9 cellular contexts compared by ENCODE assay signal in the genomic region with DNA sequence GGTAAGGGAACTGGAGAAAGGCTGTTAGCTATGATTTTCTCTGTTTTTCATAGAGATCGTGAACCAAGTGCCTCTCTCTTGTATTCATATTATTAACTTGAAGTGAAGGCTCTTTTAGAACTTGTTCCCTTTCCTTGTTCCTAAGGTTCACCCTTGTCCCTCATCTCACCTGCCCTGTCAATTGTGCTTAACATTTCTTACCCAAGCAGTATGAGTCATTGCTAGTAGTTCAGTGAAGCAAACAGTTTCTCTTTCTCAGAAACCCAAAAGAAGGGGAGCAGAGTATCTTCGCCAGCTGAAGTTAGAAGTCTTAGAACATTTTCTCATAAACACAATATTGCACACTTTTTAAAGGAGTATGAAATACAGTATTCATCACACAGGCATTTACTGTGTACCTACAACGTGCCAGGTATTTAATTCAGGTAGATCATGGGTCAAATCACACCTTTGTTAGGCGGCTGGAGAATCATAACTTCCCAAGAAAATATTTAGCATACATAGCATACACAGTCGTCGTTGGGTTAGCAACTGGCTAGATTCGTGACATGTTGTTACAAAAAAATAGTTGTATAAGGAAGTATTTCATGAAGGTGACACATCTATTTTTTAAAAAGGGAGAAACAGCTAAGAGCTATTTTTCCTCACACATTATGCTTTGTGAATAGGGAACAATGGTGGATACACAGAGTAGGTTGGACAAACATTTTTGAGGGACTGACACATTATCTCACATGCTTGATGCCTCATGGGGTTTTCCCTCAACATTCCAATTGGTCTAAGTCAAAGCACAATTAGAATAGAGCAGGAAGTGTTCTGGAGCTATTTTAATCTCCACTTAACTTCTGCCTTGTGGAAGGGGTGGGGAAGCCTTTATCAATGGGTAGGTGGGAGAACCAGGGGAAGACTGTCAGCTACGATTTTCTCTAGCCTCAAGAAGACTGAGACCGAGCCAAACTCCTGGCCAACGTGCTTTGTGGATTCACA. TPM values are rescaled to one million over a fixed set of nuclear protein-coding genes. Genes with fewer than 3 reads are reported as not detected.
DNase-seq lines count a peak whose midpoint lies in the region; ATAC-seq and TF ChIP-seq lines count a peak whose summit lies in the region.
"Had no signal": no experiment of that assay in that cellular context is flagged by ENCODE, and none has a peak within 500 bp of the region (broad histone marks: within the 10 kb centered on the region; RNA-seq: fewer than 3 reads in every experiment).

No MANE protein-coding gene starts in this region.

- peak overlapping the region in 10 of 11 experiments; percentile 55 to 75 (median 70); a peak in 21 of 22 replicates for H3K27ac ChIP-seq in BLaER1 treated with 17β-estradiol and CSF1 and Interleukin-3, amounts not matched to agents 10 nM and 100 nM
- peak overlapping the region; percentile 8 for H3K27ac ChIP-seq in subcutaneous abdominal adipose tissue (ENCODE audit: low read depth, low read length)
- H3K27ac ChIP-seq: SK-N-MC had no signal

- H3K4me2 ChIP-seq in BLaER1 treated with 17β-estradiol and CSF1 and Interleukin-3, amounts not matched to agents 10 nM and 100 nM = peak overlapping the region; percentile 64 to 81 (median 68)

- TF ChIP-seq POLR2A in GM19193 (IDR thresholded peaks at IDR 0.05; ENCODE audit: extremely low read depth, insufficient read depth, insufficient read length) = peak; percentile 42

- DNase-seq in SW 1271 (lab: John Stamatoyannopoulos, UW) (peak; percentile 90 to 98), left cardiac atrium (no peak), NCI-H1694 (lab: John Stamatoyannopoulos, UW) (no peak)
- no peak for DNase-seq in activated naive CD4-positive, alpha-beta T cell treated with Interleukin-2 at 50 U/mL for 16 hours

- peak overlapping the region in 10 of 11 experiments; percentile 2 to 48 (median 20); a peak in 11 of 22 replicates for H3K9ac ChIP-seq in BLaER1 treated with 17β-estradiol and CSF1 and Interleukin-3, amounts not matched to agents 10 nM and 100 nM
- peak overlapping the region in 1 of 5 donors; percentile 12 for H3K9ac ChIP-seq in subcutaneous abdominal adipose tissue (ENCODE audit: low read length in 5 of 5)

- peaks cover 0 to 6% (median 0%) of the 10 kb centered on the region in 11 experiments; a peak in 5 of 22 replicates for H3K9me3 ChIP-seq in BLaER1 treated with 17β-estradiol and CSF1 and Interleukin-3, amounts not matched to agents 10 nM and 100 nM (replicated peaks in 1 of 11)
- H3K9me3 ChIP-seq in subcutaneous abdominal adipose tissue (ENCODE audit: control insufficient read depth in 5 of 5, low read length in 5 of 5) = no peaks in the 10 kb centered on the region

- ATAC-seq in HG03139 (IDR thresholded peaks at IDR 0.05; ENCODE audit: unreplicated experiment) = peak; percentile 76
- ATAC-seq in left cardiac atrium = peak; percentile 89 to 92

- intact Hi-C loops in left cardiac atrium (cut with DNase I) = no loop called here

- H3K36me3 ChIP-seq in BLaER1 treated with 17β-estradiol and CSF1 and Interleukin-3, amounts not matched to agents 10 nM and 100 nM = peaks cover 0 to 14% (median 0%) of the 10 kb centered on the region in 11 experiments; a peak in 5 of 22 replicates
- no peaks in the 10 kb centered on the region for H3K36me3 ChIP-seq in subcutaneous abdominal adipose tissue (ENCODE audit: control insufficient read depth in 5 of 5, insufficient read depth in 5 of 5, low read length in 5 of 5)

- H4K20me1 ChIP-seq in BLaER1 treated with 17β-estradiol and CSF1 and Interleukin-3, amounts not matched to agents 10 nM and 100 nM = no peaks in the 10 kb centered on the region

- peaks cover 37 to 61% (median 51%) of the 10 kb centered on the region in 10 experiments for H3K4me1 ChIP-seq in BLaER1 treated with 17β-estradiol and CSF1 and Interleukin-3, amounts not matched to agents 10 nM and 100 nM
- peaks cover 0 to 12% (median 3%) of the 10 kb centered on the region in 5 donors for H3K4me1 ChIP-seq in subcutaneous abdominal adipose tissue (ENCODE audit: control insufficient read depth in 5 of 5, insufficient read depth in 5 of 5, low read length in 5 of 5)

- no peaks in the 10 kb centered on the region for H3K27me3 ChIP-seq in BLaER1 treated with 17β-estradiol and CSF1 and Interleukin-3, amounts not matched to agents 10 nM and 100 nM
- no peaks in the 10 kb centered on the region for H3K27me3 ChIP-seq in subcutaneous abdominal adipose tissue (ENCODE audit: control insufficient read depth in 5 of 5, insufficient read depth in 4 of 5, low read length in 5 of 5)

- no peak overlapping the region; a peak in 1 of 20 replicates for H3K4me3 ChIP-seq in BLaER1 treated with 17β-estradiol and CSF1 and Interleukin-3, amounts not matched to agents 10 nM and 100 nM
- peak overlapping the region in 3 of 5 donors; percentile 34 to 46 (median 34) for H3K4me3 ChIP-seq in subcutaneous abdominal adipose tissue (ENCODE audit: low read depth in 1 of 5, low read length in 5 of 5)
- H3K4me3 ChIP-seq: SK-N-MC had no signal

RNA-seq across cellular contexts. Expression of gene HDAC9, which starts 13.2 kb away (rescaled TPM):
- 10 to 100 TPM; 16.0 to 22.4 TPM for total RNA-seq in left cardiac atrium

Comparison
In these comparisons a context has a peak if more than half of its experiments do, and no peak if none do; other contexts are left out.
1. H3K4me3 ChIP-seq: peak in subcutaneous abdominal adipose tissue (3 of 5); none in BLaER1 treated with 17β-estradiol and CSF1 and Interleukin-3, amounts not matched to agents 10 nM and 100 nM (0 of 10).
2. DNase-seq: peak in SW 1271 (2 of 2); none in left cardiac atrium (single experiment), NCI-H1694 (single experiment) and activated naive CD4-positive, alpha-beta T cell treated with Interleukin-2 at 50 U/mL for 16 hours (single experiment).